Comparison of ENCODE assay signal across 8 cellular contexts in genomic region chr10:102647433-102648268, GRCh38. TPM values are rescaled to one million over a fixed set of nuclear protein-coding genes. Genes with fewer than 3 reads are reported as not detected.
A peak's percentile ranks its signal among the peaks of the same experiment; 100 is the strongest.
DNase-seq lines count a peak whose midpoint lies in the region; ATAC-seq and TF ChIP-seq lines count a peak whose summit lies in the region.

No MANE protein-coding gene starts in this region.

- H3F3A ChIP-seq in SK-N-SH (replicated peaks; ENCODE audit: insufficient read depth), result peaks cover 21% of the 10 kb centered on the region

- H3K36me3 ChIP-seq in SK-N-SH (replicated peaks in 1 of 2; ENCODE audit: control insufficient read depth in 1 of 2, insufficient read depth in 2 of 2, low read length in 1 of 2), result peaks cover 4 to 6% of the 10 kb centered on the region in 2 experiments
- peaks cover 0 to 8% of the 10 kb centered on the region in 2 donors for H3K36me3 ChIP-seq in left lung

- H3K27me3 ChIP-seq in SK-N-SH (ENCODE audit: insufficient read depth) (no peaks in the 10 kb centered on the region), left lung (no peaks in the 10 kb centered on the region)

- WGBS in SK-N-SH (ENCODE audit: low lambda C conversion rate), result 92% methylated on average over 7 of the region's 7 CpGs

- H3K9me2 ChIP-seq in SK-N-SH, result no peaks in the 10 kb centered on the region

- peaks cover 97% of the 10 kb centered on the region for H3K79me2 ChIP-seq in SK-N-SH (ENCODE audit: insufficient read depth)

- POLR2A ChIA-PET in SK-N-SH (lab: Yijun Ruan, JAX), result no interaction called here

- H3K4me1 ChIP-seq in SK-N-SH (ENCODE audit: control insufficient read depth in 1 of 2, insufficient read depth in 2 of 2, low read depth in 1 of 2, low read length in 1 of 2), result peaks cover 28 to 52% of the 10 kb centered on the region in 2 experiments; a peak in 3 of 4 replicates
- peaks cover 58 to 63% of the 10 kb centered on the region in 2 donors for H3K4me1 ChIP-seq in left lung

- H3K27ac ChIP-seq in SK-N-SH (ENCODE audit: low read depth in 2 of 2, low read length in 1 of 2), result peak overlapping the region in 1 of 2 experiments; percentile 1; a peak in 1 of 4 replicates
- peak overlapping the region; percentile 98 to 99 for H3K27ac ChIP-seq in left lung
- H3K27ac ChIP-seq in substantia nigra (ENCODE audit: low read depth, low read length, poor library complexity, severe bottlenecking), result peak overlapping the region; percentile 99

- DNase-seq in SK-N-SH, result no peak
- DNase-seq in astrocyte of the spinal cord (ENCODE audit: low read depth, low spot score), result no peak
- DNase-seq in left lung, result peak in 1 of 2 donors; percentile 26
- DNase-seq in substantia nigra (lab: John Stamatoyannopoulos, UW), result peak in 2 of 49 donors; percentile 49 to 58
- no peak for DNase-seq in NCI-H2171 (lab: John Stamatoyannopoulos, UW)
- no peak for DNase-seq in NCI-H1694 treated with DMSO at 0.1 percent for 48 hours (lab: John Stamatoyannopoulos, UW)
- DNase-seq in NOMO-1 treated with dmso at 0.1 percent for 144 hours (lab: John Stamatoyannopoulos, UW; ENCODE audit: unreplicated experiment), result no peak

- peak overlapping the region; percentile 99; the same call in 1 of the 2 replicates for H3K9ac ChIP-seq in SK-N-SH

- in situ Hi-C loops in astrocyte of the spinal cord (cut with HindIII; ENCODE audit: low sequenced_read_pairs), result no loop called here

- H3K4me2 ChIP-seq in SK-N-SH, result peak overlapping the region; percentile 96

- no peak overlapping the region for H2AFZ ChIP-seq in SK-N-SH (ENCODE audit: low read depth)

- H3K4me3 ChIP-seq in SK-N-SH (ENCODE audit: low read depth in 2 of 2, low read length in 1 of 2) (peak overlapping the region; percentile 56 to 99; a peak in 3 of 4 replicates), astrocyte of the spinal cord (ENCODE audit: low read depth, low read length) (peak overlapping the region; percentile 85), left lung (peak overlapping the region; percentile 76 to 85)

- TF ChIP-seq EP300 in SK-N-SH (IDR thresholded peaks at IDR 0.05; ENCODE audit: borderline replicate concordance in 1 of 2, low read depth in 1 of 2, low read length in 1 of 2), result no peak

- H4K20me1 ChIP-seq in SK-N-SH (ENCODE audit: insufficient read depth), result peaks cover 76% of the 10 kb centered on the region

- CTCF ChIA-PET in SK-N-SH (lab: Yijun Ruan, JAX), result interaction anchor here (4.1 to 4.7 kb wide), 2 partner anchors 23 to 28 kb away, joined by 40 to 56 read pairs; no protein-coding TSS in a partner anchor

- TF ChIP-seq RAD21 in SK-N-SH (IDR thresholded peaks at IDR 0.05; ENCODE audit: low read length), result no peak

- TF ChIP-seq CTCF in SK-N-SH (IDR thresholded peaks at IDR 0.05) (no peak), astrocyte of the spinal cord (IDR thresholded peaks at IDR 0.05; ENCODE audit: low read depth, low read length) (no peak), left lung (IDR thresholded peaks at IDR 0.05) (no peak)

- ATAC-seq in SK-N-SH treated with all-trans-retinoic acid at 6 μM for 48 hours (no peak), left lung (no peak)

- intact Hi-C loops in left lung (cut with DNase I), result no loop called here

- H3K9me3 ChIP-seq in SK-N-SH, result no peaks in the 10 kb centered on the region
- H3K9me3 ChIP-seq in left lung, result no peaks in the 10 kb centered on the region

TF ChIP-seq in SK-N-SH, 30 proteins besides CTCF, POLR2A, EP300 and RAD21 (continues in another document):
- TF ChIP-seq TEAD4 (IDR thresholded peaks at IDR 0.05; ENCODE audit: borderline replicate concordance, insufficient read depth) (no peak), REST (IDR thresholded peaks at IDR 0.05; ENCODE audit: low read depth, low read length) (no peak), USF2 (IDR thresholded peaks at IDR 0.05; ENCODE audit: borderline replicate concordance, low read depth, low read length) (no peak), GABPA (IDR thresholded peaks at IDR 0.05; ENCODE audit: low read depth) (no peak)

TF ChIP-seq in SK-N-SH treated with all-trans-retinoic acid at 6 μM for 48 hours, 23 proteins besides CTCF, POLR2A, EP300 and RAD21 (continues in another document):
- TF ChIP-seq RARB (CRISPR knock-in tag; IDR thresholded peaks at IDR 0.05), result no peak
- no peak for TF ChIP-seq PATZ1 (CRISPR knock-in tag; IDR thresholded peaks at IDR 0.05; ENCODE audit: borderline replicate concordance)
- TF ChIP-seq ZC3H10 (CRISPR knock-in tag; IDR thresholded peaks at IDR 0.05), result no peak
- no peak for TF ChIP-seq CSRNP3 (CRISPR knock-in tag; IDR thresholded peaks at IDR 0.05)
- TF ChIP-seq OSR1 (CRISPR knock-in tag; IDR thresholded peaks at IDR 0.05), result no peak
- TF ChIP-seq BACH2 (CRISPR knock-in tag; IDR thresholded peaks at IDR 0.05; ENCODE audit: borderline replicate concordance), result no peak
- TF ChIP-seq PPARA (CRISPR knock-in tag; IDR thresholded peaks at IDR 0.05; ENCODE audit: borderline replicate concordance), result no peak
- no peak for TF ChIP-seq ZFP3 (CRISPR knock-in tag; IDR thresholded peaks at IDR 0.05)
- no peak for TF ChIP-seq ISL1 (CRISPR knock-in tag; IDR thresholded peaks at IDR 0.05)
- no peak for TF ChIP-seq ZNF8 (CRISPR knock-in tag; IDR thresholded peaks at IDR 0.05)
- TF ChIP-seq ESRRG (CRISPR knock-in tag; IDR thresholded peaks at IDR 0.05), result no peak
- TF ChIP-seq ZNF565 (CRISPR knock-in tag; conservative IDR thresholded peaks at IDR 0.05; ENCODE audit: low read depth), result no peak
- no peak for TF ChIP-seq CREB5 (CRISPR knock-in tag; IDR thresholded peaks at IDR 0.05; ENCODE audit: low read depth)
- TF ChIP-seq SNAI2 (CRISPR knock-in tag; IDR thresholded peaks at IDR 0.05), result no peak
- no peak for TF ChIP-seq GLIS3 (CRISPR knock-in tag; IDR thresholded peaks at IDR 0.05)
- no peak for TF ChIP-seq CSDC2 (CRISPR knock-in tag; IDR thresholded peaks at IDR 0.05)
- no peak for TF ChIP-seq ZNF70 (CRISPR knock-in tag; IDR thresholded peaks at IDR 0.05)

RNA-seq across cellular contexts. Expression of gene TRIM8, which starts 3.4 kb away (rescaled TPM):
- polyA plus RNA-seq in SK-N-SH (2012; rRNA removed), result 67.0 and 108 TPM in 2 replicates
- 70.8 and 98.8 TPM in 2 replicates for polyA plus RNA-seq in SK-N-SH (2012; cell fraction: cytosol; rRNA removed)
- 83.2 and 87.9 TPM in 2 replicates for polyA plus RNA-seq in SK-N-SH (2012; cell fraction: nucleus; rRNA removed)
- 100 to 1,000 TPM; 123 to 180 TPM for total RNA-seq in left lung
